ENCODE assay signal across 17 cellular contexts in genomic region chr22:32685527-32685926, GRCh38.
DNase-seq lines count a peak whose midpoint lies in the region; ATAC-seq, FAIRE-seq and TF ChIP-seq lines count a peak whose summit lies in the region.
"Had no signal": no experiment of that assay in that cellular context is flagged by ENCODE, and none has a peak within 500 bp of the region (broad histone marks: within the 10 kb centered on the region; RNA-seq: fewer than 3 reads in every experiment).

No MANE protein-coding gene starts in this region.

- no peak overlapping the region for H3K27ac Mint-ChIP-seq in stimulated activated naive CD8-positive, alpha-beta T cell treated with anti-CD3 and anti-CD28 coated beads, Interleukin-15, amount 100 ng/mL, for 72 hours
- H3K27ac Mint-ChIP-seq in CD8-positive, alpha-beta T cell = no peak overlapping the region
- H3K27ac Mint-ChIP-seq: CD4-positive, alpha-beta T cell had no signal

- no peak overlapping the region for H3K27ac ChIP-seq in HepG2 (ENCODE audit: extremely low read length, insufficient read depth, low read length)
- H3K27ac ChIP-seq in right lobe of liver = no peak overlapping the region
- no peak overlapping the region for H3K27ac ChIP-seq in CD8-positive, alpha-beta T cell (ENCODE audit: low read depth, low read length)
- H3K27ac ChIP-seq: 22Rv1, A549, C4-2B had no signal

- H3K27me3 ChIP-seq in HepG2 (ENCODE audit: control insufficient read depth in 1 of 2, insufficient read depth in 2 of 2, low read length in 2 of 2) = no peaks in the 10 kb centered on the region
- no peaks in the 10 kb centered on the region for H3K27me3 ChIP-seq in right lobe of liver
- H3K27me3 ChIP-seq in CD8-positive, alpha-beta T cell (ENCODE audit: insufficient read depth, low read length) = no peaks in the 10 kb centered on the region

- no peak for TF ChIP-seq RAD21 in HepG2 (CRISPR knock-in tag; IDR thresholded peaks at IDR 0.05)

- no peak for DNase-seq in HepG2 (ENCODE audit: low spot score)
- DNase-seq in right lobe of liver = no peak
- DNase-seq in choroid plexus epithelial cell (ENCODE audit: low read depth) = peak; percentile 20
- peak; percentile 59 for DNase-seq in fibroblast of villous mesenchyme (ENCODE audit: low read depth)
- DNase-seq in urothelium cell line (ENCODE audit: low spot score) = no peak
- no peak for DNase-seq in stimulated activated naive CD8-positive, alpha-beta T cell treated with anti-CD3 and anti-CD28 coated beads, Interleukin-15, amount 100 ng/mL, for 72 hours
- DNase-seq in CD8-positive, alpha-beta T cell = no peak
- DNase-seq: AML-193; Calu3; CD4-positive, alpha-beta T cell; DND-41 had no signal

- H3K4me1 Mint-ChIP-seq in stimulated activated naive CD8-positive, alpha-beta T cell treated with anti-CD3 and anti-CD28 coated beads, Interleukin-15, amount 100 ng/mL, for 72 hours = no peaks in the 10 kb centered on the region
- no peaks in the 10 kb centered on the region for H3K4me1 Mint-ChIP-seq in CD8-positive, alpha-beta T cell (ENCODE audit: low read depth)

- no peaks in the 10 kb centered on the region for H3K9me3 ChIP-seq in HepG2 (ENCODE audit: low read length)
- H3K9me3 ChIP-seq in right lobe of liver = no peaks in the 10 kb centered on the region
- no peaks in the 10 kb centered on the region for H3K9me3 ChIP-seq in CD8-positive, alpha-beta T cell (ENCODE audit: low read length)
- H3K9me3 ChIP-seq: A549, HAP-1 had no signal

- in situ Hi-C loops in HepG2 (cut with HindIII; ENCODE audit: extremely low pct_ligation_motif_present, low pct_unique_long_range_greater_than_20kb) = no loop called here

- no peak overlapping the region for H3K4me3 Mint-ChIP-seq in stimulated activated naive CD8-positive, alpha-beta T cell treated with anti-CD3 and anti-CD28 coated beads, Interleukin-15, amount 100 ng/mL, for 72 hours
- no peak overlapping the region for H3K4me3 Mint-ChIP-seq in CD8-positive, alpha-beta T cell
- H3K4me3 Mint-ChIP-seq: CD4-positive, alpha-beta T cell had no signal

- 95% methylated on average over 3 of the region's 3 CpGs for WGBS in HepG2 (ENCODE audit: low lambda C conversion rate)
- 91% methylated on average over 3 of the region's 3 CpGs for WGBS in right lobe of liver (ENCODE audit: insufficient coverage, low coverage, low lambda C conversion rate, missing lambda C conversion rate)

- no peaks in the 10 kb centered on the region for H3K36me3 ChIP-seq in HepG2 (replicated peaks in 1 of 2; ENCODE audit: control insufficient read depth in 1 of 2, insufficient read depth in 2 of 2, low read length in 2 of 2)
- no peaks in the 10 kb centered on the region for H3K36me3 ChIP-seq in right lobe of liver
- no peaks in the 10 kb centered on the region for H3K36me3 ChIP-seq in CD8-positive, alpha-beta T cell (ENCODE audit: insufficient read depth, low read length)
- H3K36me3 ChIP-seq: HAP-1 had no signal

- H3K9me3 Mint-ChIP-seq in stimulated activated naive CD8-positive, alpha-beta T cell treated with anti-CD3 and anti-CD28 coated beads, Interleukin-15, amount 100 ng/mL, for 72 hours = peaks cover 0 to 4% of the 10 kb centered on the region in 2 donors
- no peaks in the 10 kb centered on the region for H3K9me3 Mint-ChIP-seq in CD8-positive, alpha-beta T cell
- H3K9me3 Mint-ChIP-seq: CD4-positive, alpha-beta T cell had no signal

- no peak overlapping the region for H3K9ac ChIP-seq in HepG2 (ENCODE audit: insufficient read depth, low read depth, low read length)

- BruUV-seq in HepG2 (replicated peaks; lab: Mats Ljungman, UMichigan) = no TSS peak

- POLR2A ChIA-PET in HepG2 (lab: Yijun Ruan, JAX) = no interaction called here
- POLR2A ChIA-PET in CD8-positive, alpha-beta T cell (lab: Charles Lee) = no interaction called here

- no peak for TF ChIP-seq POLR2A in HepG2 (IDR thresholded peaks at IDR 0.05; ENCODE audit: insufficient read depth in 1 of 2, low read depth in 2 of 2, low read length in 2 of 2)
- no peak for TF ChIP-seq POLR2A in right lobe of liver (IDR thresholded peaks at IDR 0.05)

- H2AFZ ChIP-seq in HepG2 (ENCODE audit: low read length) = no peak overlapping the region

- no peak for FAIRE-seq in HepG2 (lab: Jason Lieb, UNC)
- peak; percentile 61 for FAIRE-seq in urothelium cell line (lab: Jason Lieb, UNC)
- FAIRE-seq: A549, GM12878 had no signal

- intact Hi-C loops in HepG2 (cut with micrococcal nuclease; ENCODE audit: unreplicated experiment) (no loop called here), right lobe of liver (cut with DNase I) (no loop called here)
- intact Hi-C loops in CD8-positive, alpha-beta T cell (cut with DNase I, micrococcal nuclease) = no loop called here

- H4K20me1 ChIP-seq in HepG2 (ENCODE audit: insufficient read depth, low read length) = no peaks in the 10 kb centered on the region

- no peak overlapping the region for H3K4me3 ChIP-seq in HepG2 (replicated peaks in 1 of 3; ENCODE audit: insufficient read depth in 1 of 3, low read depth in 2 of 3, low read length in 3 of 3)
- no peak overlapping the region for H3K4me3 ChIP-seq in right lobe of liver
- H3K4me3 ChIP-seq in choroid plexus epithelial cell (ENCODE audit: low read depth, low read length) = no peak overlapping the region
- H3K4me3 ChIP-seq in fibroblast of villous mesenchyme (ENCODE audit: low read depth, low read length) = no peak overlapping the region
- no peak overlapping the region for H3K4me3 ChIP-seq in CD8-positive, alpha-beta T cell (ENCODE audit: low read depth, low read length)
- H3K4me3 ChIP-seq: A549, GM12878, HAP-1 had no signal

- no peaks in the 10 kb centered on the region for H3K79me2 ChIP-seq in HepG2 (ENCODE audit: insufficient read depth, low read length)

- H3K4me1 ChIP-seq in HepG2 (ENCODE audit: insufficient read depth, low read length) (peaks cover 32% of the 10 kb centered on the region), right lobe of liver (peaks cover 0 to 12% (median 5%) of the 10 kb centered on the region in 4 donors)
- H3K4me1 ChIP-seq in CD8-positive, alpha-beta T cell (ENCODE audit: insufficient read depth, low read length) = no peaks in the 10 kb centered on the region
- H3K4me1 ChIP-seq: A549, HAP-1 had no signal

- ATAC-seq in HepG2 = no peak
- no peak for ATAC-seq in right lobe of liver
- no peak for ATAC-seq in stimulated activated naive CD8-positive, alpha-beta T cell treated with anti-CD3 and anti-CD28 coated beads, Interleukin-15, amount 100 ng/mL, for 72 hours
- no peak for ATAC-seq in HG02571 (IDR thresholded peaks at IDR 0.05; ENCODE audit: unreplicated experiment)
- no peak for ATAC-seq in CD8-positive, alpha-beta T cell
- ATAC-seq: A549, GM12878 had no signal

- no peaks in the 10 kb centered on the region for H3K36me3 Mint-ChIP-seq in CD8-positive, alpha-beta T cell

- H3K27me3 Mint-ChIP-seq in stimulated activated naive CD8-positive, alpha-beta T cell treated with anti-CD3 and anti-CD28 coated beads, Interleukin-15, amount 100 ng/mL, for 72 hours = peaks cover 39% of the 10 kb centered on the region
- peaks cover 20% of the 10 kb centered on the region for H3K27me3 Mint-ChIP-seq in CD8-positive, alpha-beta T cell (ENCODE audit: low read depth)

- CTCF ChIA-PET in HepG2 (lab: Yijun Ruan, JAX; ENCODE audit: low intra/inter-chr PET ratio, low total read pairs) = no interaction called here
- CTCF ChIA-PET in CD8-positive, alpha-beta T cell (lab: Charles Lee) = no interaction called here

- H3K4me2 ChIP-seq in HepG2 (ENCODE audit: low read depth, low read length) = no peak overlapping the region
- H3K4me2 ChIP-seq: A549 had no signal

- TF ChIP-seq EP300 in HepG2 (IDR thresholded peaks at IDR 0.05; ENCODE audit: low read depth in 2 of 2, low read length in 2 of 2) (no peak), HepG2 (CRISPR knock-in tag; IDR thresholded peaks at IDR 0.05; ENCODE audit: borderline replicate concordance) (no peak)

- TF ChIP-seq CTCF in HepG2 (CRISPR knock-in tag; IDR thresholded peaks at IDR 0.05) = no peak
- TF ChIP-seq CTCF in right lobe of liver (IDR thresholded peaks at IDR 0.05) = no peak
- no peak for TF ChIP-seq CTCF in choroid plexus epithelial cell (conservative IDR thresholded peaks at IDR 0.05; ENCODE audit: low read depth, low read length)
- TF ChIP-seq CTCF in fibroblast of villous mesenchyme (IDR thresholded peaks at IDR 0.05; ENCODE audit: insufficient read depth, low read depth, low read length) = no peak
- no peak for TF ChIP-seq CTCF in CD8-positive, alpha-beta T cell (IDR thresholded peaks at IDR 0.05)

TF ChIP-seq in HepG2, 621 proteins besides CTCF, POLR2A, EP300 and RAD21:
- TF ChIP-seq MNT (IDR thresholded peaks at IDR 0.05) = no peak
- TF ChIP-seq CEBPB (IDR thresholded peaks at IDR 0.05; ENCODE audit: borderline replicate concordance, low read depth, low read length) = peak; percentile 36; the same call in 1 of the 2 replicates
- no peak for TF ChIP-seq ZBTB21 (CRISPR knock-in tag; IDR thresholded peaks at IDR 0.05)
- no peak for TF ChIP-seq CBFB (CRISPR knock-in tag; IDR thresholded peaks at IDR 0.05)
- no peak for TF ChIP-seq SMAD1 (CRISPR knock-in tag; IDR thresholded peaks at IDR 0.05; ENCODE audit: borderline replicate concordance, low read depth)
- no peak for TF ChIP-seq PRPF4 (IDR thresholded peaks at IDR 0.05; ENCODE audit: low read depth, low read length, poor library complexity, severe bottlenecking)
- TF ChIP-seq SIX1 (CRISPR knock-in tag; IDR thresholded peaks at IDR 0.05; ENCODE audit: borderline replicate concordance) = no peak
- TF ChIP-seq HMGA1 (CRISPR knock-in tag; conservative IDR thresholded peaks at IDR 0.05) = no peak

Comparison
In these comparisons a context has a peak if more than half of its experiments do, and no peak if none do; other contexts are left out.
1. DNase-seq: peak in choroid plexus epithelial cell (single experiment) and fibroblast of villous mesenchyme (single experiment); none in HepG2 (single experiment), right lobe of liver (0 of 3), urothelium cell line (single experiment), stimulated activated naive CD8-positive, alpha-beta T cell treated with anti-CD3 and anti-CD28 coated beads, Interleukin-15, amount 100 ng/mL, for 72 hours (0 of 2) and CD8-positive, alpha-beta T cell (0 of 7).